11 cellular contexts compared by ENCODE assay signal in genomic region chr16:87897563-87898505, GRCh38. TPM values are rescaled to one million over a fixed set of nuclear protein-coding genes. Genes with fewer than 3 reads are reported as not detected.
DNase-seq lines count a peak whose midpoint lies in the region; ATAC-seq and TF ChIP-seq lines count a peak whose summit lies in the region.
"Had no signal": no experiment of that assay in that cellular context is flagged by ENCODE, and none has a peak within 500 bp of the region (broad histone marks: within the 10 kb centered on the region; RNA-seq: fewer than 3 reads in every experiment).

No MANE protein-coding gene starts in this region.

- no peak overlapping the region for H3K4me3 ChIP-seq in endodermal cell (ENCODE audit: low read length)
- H3K4me3 ChIP-seq: hepatocyte, suprapubic skin had no signal

- H3K27me3 ChIP-seq in endodermal cell (ENCODE audit: control insufficient read depth, insufficient read depth, low read length, poor library complexity, severe bottlenecking): no peaks in the 10 kb centered on the region
- H3K27me3 ChIP-seq: hepatocyte, suprapubic skin had no signal

- H3K4me3 Mint-ChIP-seq in effector memory CD8-positive, alpha-beta T cell: peak overlapping the region; percentile 78 to 81
- no peak overlapping the region for H3K4me3 Mint-ChIP-seq in endodermal cell
- H3K4me3 Mint-ChIP-seq: nephron progenitor cell had no signal

- H3K27ac Mint-ChIP-seq in effector memory CD8-positive, alpha-beta T cell: peak overlapping the region; percentile 95 to 96
- H3K27ac Mint-ChIP-seq in endodermal cell: no peak overlapping the region
- H3K27ac Mint-ChIP-seq: nephron progenitor cell had no signal

- intact Hi-C loops in left ventricle myocardium superior (cut with micrococcal nuclease): no loop called here

- no peaks in the 10 kb centered on the region for H3K27me3 Mint-ChIP-seq in effector memory CD8-positive, alpha-beta T cell
- no peaks in the 10 kb centered on the region for H3K27me3 Mint-ChIP-seq in endodermal cell (ENCODE audit: insufficient read depth)

- H3K27ac ChIP-seq in endodermal cell (ENCODE audit: low read depth, low read length): no peak overlapping the region
- H3K27ac ChIP-seq: hepatocyte, suprapubic skin had no signal

- no peaks in the 10 kb centered on the region for H3K9me3 Mint-ChIP-seq in effector memory CD8-positive, alpha-beta T cell
- no peaks in the 10 kb centered on the region for H3K9me3 Mint-ChIP-seq in endodermal cell
- H3K9me3 Mint-ChIP-seq: nephron progenitor cell had no signal

- TF ChIP-seq CTCF in endodermal cell (conservative IDR thresholded peaks at IDR 0.05): no peak

- no peaks in the 10 kb centered on the region for H3K36me3 ChIP-seq in endodermal cell (ENCODE audit: control insufficient read depth, insufficient read depth, low read length)
- H3K36me3 ChIP-seq: suprapubic skin had no signal

- peak; percentile 68 for DNase-seq in MV-4-11 (lab: John Stamatoyannopoulos, UW)
- peak; percentile 62 for DNase-seq in activated CD8-positive, alpha-beta memory T cell treated with anti-CD3 and anti-CD28 coated beads, Interleukin-2, amount 50 U/mL, for 4 hours
- peak; percentile 22 to 33 (median 26) for DNase-seq in effector memory CD8-positive, alpha-beta T cell
- peak; percentile 43 to 56 for DNase-seq in stimulated activated CD8-positive, alpha-beta memory T cell treated with anti-CD3 and anti-CD28 coated beads, Interleukin-4, amount 100 ng/mL, for 4 hours (ENCODE audit: low read depth in 2 of 2, low spot score in 1 of 2)
- DNase-seq in endodermal cell: no peak
- no peak for DNase-seq in mucosa of gallbladder (ENCODE audit: low spot score)
- no peak for DNase-seq in left ventricle myocardium superior
- no peak for DNase-seq in hippocampal formation (lab: John Stamatoyannopoulos, UW)
- DNase-seq: nephron progenitor cell had no signal

- no peaks in the 10 kb centered on the region for H3K9me3 ChIP-seq in endodermal cell (ENCODE audit: control insufficient read depth, low read length)
- H3K9me3 ChIP-seq: suprapubic skin had no signal

- H3K4me1 ChIP-seq in endodermal cell (ENCODE audit: control insufficient read depth, insufficient read depth, low read length): no peaks in the 10 kb centered on the region

- ATAC-seq in effector memory CD8-positive, alpha-beta T cell (replicated peaks): peak; percentile 45
- ATAC-seq in left ventricle myocardium superior: no peak

- H3K36me3 Mint-ChIP-seq in effector memory CD8-positive, alpha-beta T cell (ENCODE audit: insufficient read depth): peaks cover 16% of the 10 kb centered on the region
- H3K36me3 Mint-ChIP-seq in endodermal cell (ENCODE audit: low read depth): no peaks in the 10 kb centered on the region

- H3K9ac ChIP-seq in endodermal cell (ENCODE audit: extremely low read depth, low read length, poor library complexity, severe bottlenecking): no peak overlapping the region

- 92% methylated on average over 16 to 19 of the region's 19 CpGs for WGBS in endodermal cell (ENCODE audit: insufficient coverage in 1 of 2, insufficient read length in 1 of 2), 2 experiments

- peaks cover 28 to 34% of the 10 kb centered on the region in 2 donors for H3K4me1 Mint-ChIP-seq in effector memory CD8-positive, alpha-beta T cell (ENCODE audit: low read depth in 2 of 2)
- no peaks in the 10 kb centered on the region for H3K4me1 Mint-ChIP-seq in endodermal cell

RNA-seq across cellular contexts. Expression of gene SLC7A5, which starts 28.5 kb away (rescaled TPM):
- total RNA-seq in endodermal cell (100 to 1,000 TPM; 374 to 588 TPM), mucosa of gallbladder (9.4 TPM), left ventricle myocardium superior (2.0 TPM)
- 144 TPM for polyA plus RNA-seq in endodermal cell (2013, experiment 1 of 2)
- 134 TPM for polyA plus RNA-seq in endodermal cell (2013, experiment 2 of 2)

RNA-seq across cellular contexts. Expression of gene CA5A, which starts 38.5 kb away (rescaled TPM):
- total RNA-seq in endodermal cell: not detected
- polyA plus RNA-seq in endodermal cell (2013, experiment 1 of 2): not detected
- polyA plus RNA-seq in endodermal cell (2013, experiment 2 of 2): not detected
- 0.14 TPM for total RNA-seq in mucosa of gallbladder
- total RNA-seq in left ventricle myocardium superior: not detected
- total RNA-seq: suprapubic skin had no signal

RNA-seq across cellular contexts. Expression of gene BANP, which starts 53.4 kb away (rescaled TPM):
- total RNA-seq in endodermal cell (10 to 100 TPM; 39.5 to 45.5 TPM), mucosa of gallbladder (31.7 TPM), left ventricle myocardium superior (15.5 TPM)
- 23.8 TPM for polyA plus RNA-seq in endodermal cell (2013, experiment 1 of 2)
- polyA plus RNA-seq in endodermal cell (2013, experiment 2 of 2): 20.0 TPM

Comparison
In these comparisons a context has a peak if more than half of its experiments do, and no peak if none do; other contexts are left out.
1. DNase-seq: peak in MV-4-11 (single experiment), activated CD8-positive, alpha-beta memory T cell treated with anti-CD3 and anti-CD28 coated beads, Interleukin-2, amount 50 U/mL, for 4 hours (single experiment), effector memory CD8-positive, alpha-beta T cell (3 of 3) and stimulated activated CD8-positive, alpha-beta memory T cell treated with anti-CD3 and anti-CD28 coated beads, Interleukin-4, amount 100 ng/mL, for 4 hours (2 of 2); none in endodermal cell (single experiment), mucosa of gallbladder (single experiment), left ventricle myocardium superior (single experiment) and hippocampal formation (0 of 2).
2. RNA of gene SLC7A5, which starts 28.5 kb away (total RNA-seq): 374 to 588 TPM in endodermal cell; 9.4 TPM in mucosa of gallbladder (single experiment) and 2.0 TPM in left ventricle myocardium superior (single experiment); every median in the first group is over 10 times any median in the second.